Comparison of ENCODE assay signal across 20 cellular contexts in genomic region chr17:15952916-15953865, GRCh38. TPM values are rescaled to one million over a fixed set of nuclear protein-coding genes. Genes with fewer than 3 reads are reported as not detected.
DNase-seq lines count a peak whose midpoint lies in the region; ATAC-seq and TF ChIP-seq lines count a peak whose summit lies in the region.
"Had no signal": no experiment of that assay in that cellular context is flagged by ENCODE, and none has a peak within 500 bp of the region (broad histone marks: within the 10 kb centered on the region; RNA-seq: fewer than 3 reads in every experiment).

No MANE protein-coding gene starts in this region.

- intact Hi-C loops in left lung (cut with DNase I) (no loop called here), uterus (cut with DNase I; ENCODE audit: low total_unique reads) (no loop called here)

- H3K36me3 ChIP-seq in HEK293 (ENCODE audit: control insufficient read depth in 2 of 2, insufficient read depth in 1 of 2, low read length in 2 of 2) (peaks cover 0 to 10% of the 10 kb centered on the region in 2 experiments; a peak in 1 of 3 replicates), left lung (peaks cover 0 to 6% of the 10 kb centered on the region in 2 donors), uterus (no peaks in the 10 kb centered on the region)

- CTCF ChIA-PET in HEK293 (lab: Yijun Ruan, JAX): interaction anchor here (0.7 to 1.6 kb wide), 2 partner anchors 8 to 44 kb away, joined by 4 to 6 read pairs; partner anchors contain the start of gene ADORA2B
- CTCF ChIA-PET in RWPE1 (lab: Yijun Ruan, JAX): interaction anchor here (1.0 kb wide), 1 partner anchor 8 kb away, joined by 3 read pairs; no protein-coding TSS in a partner anchor

- H3K4me3 ChIP-seq in HEK293 (ENCODE audit: low read depth, low read length) (no peak overlapping the region), left lung (no peak overlapping the region), uterus (no peak overlapping the region)
- H3K4me3 ChIP-seq: lung, SK-N-MC had no signal

- H3K27ac ChIP-seq in HEK293 (ENCODE audit: extremely low read depth, low read depth, low read length) (no peak overlapping the region), RWPE1 (peak overlapping the region; percentile 76), left lung (no peak overlapping the region), uterus (no peak overlapping the region)
- H3K27ac ChIP-seq: C4-2B, KMS-11, SK-N-MC had no signal

- TF ChIP-seq CTCF in HEK293 (tag by site-specific recombination; IDR thresholded peaks at IDR 0.05): no peak
- no peak for TF ChIP-seq CTCF in RWPE1 (conservative IDR thresholded peaks at IDR 0.05; ENCODE audit: low read depth)
- TF ChIP-seq CTCF in left lung (IDR thresholded peaks at IDR 0.05): no peak
- TF ChIP-seq CTCF in uterus (IDR thresholded peaks at IDR 0.05): no peak

- no peak for DNase-seq in RWPE1 (ENCODE audit: low spot score)
- DNase-seq in left lung: no peak
- no peak for DNase-seq in uterus
- no peak for DNase-seq in NCI-H1417 (lab: John Stamatoyannopoulos, UW)
- no peak for DNase-seq in activated CD8-positive, alpha-beta memory T cell treated with anti-CD3 and anti-CD28 coated beads for 24 hours
- DNase-seq: activated CD4-positive, alpha-beta T cell treated with anti-CD3 and anti-CD28 coated beads for 48 hours; activated T-cell treated with anti-CD3 and anti-CD28 coated beads, Interleukin-2, amount 50 U/mL, for 72 hours; central memory CD4-positive, alpha-beta T cell; dermis blood vessel endothelial cell; DMS79 treated with DMSO at 0.1 percent for 48 hours; islet precursor cell; NCI-H526 treated with DMSO at 0.1 percent for 48 hours; nephron progenitor cell; stimulated activated CD4-positive, alpha-beta T cell treated with anti-CD3 and anti-CD28 coated beads, Interleukin-15, amount 100 ng/mL, for 24 hours had no signal

- H3K9me3 ChIP-seq in HEK293 (ENCODE audit: control insufficient read depth, insufficient read depth, low read depth, low read length): no peaks in the 10 kb centered on the region
- no peaks in the 10 kb centered on the region for H3K9me3 ChIP-seq in left lung
- H3K9me3 ChIP-seq in uterus: no peaks in the 10 kb centered on the region

- no peaks in the 10 kb centered on the region for H3K27me3 ChIP-seq in left lung
- no peaks in the 10 kb centered on the region for H3K27me3 ChIP-seq in uterus

- POLR2A ChIA-PET in HEK293 (lab: Yijun Ruan, JAX): interaction anchor here (0.6 to 1.6 kb wide), 2 partner anchors 47 to 825 kb away, joined by 3 to 5 read pairs; partner anchors contain the start of genes TTC19 and ZSWIM7
- POLR2A ChIA-PET in RWPE1 (lab: Yijun Ruan, JAX; ENCODE audit: low non-redundant PET): no interaction called here

- ATAC-seq in left lung: peak; percentile 50
- ATAC-seq: activated T-cell treated with anti-CD3 and anti-CD28 coated beads, Interleukin-2, amount 50 U/mL, for 72 hours; sciatic nerve had no signal

- H3K4me1 ChIP-seq in HEK293 (ENCODE audit: control insufficient read depth, insufficient read depth, low read length): no peaks in the 10 kb centered on the region; the same call in none of the 2 replicates
- H3K4me1 ChIP-seq in left lung: peaks cover 3 to 13% of the 10 kb centered on the region in 2 donors
- no peaks in the 10 kb centered on the region for H3K4me1 ChIP-seq in uterus

- no peak for TF ChIP-seq POLR2A in uterus (IDR thresholded peaks at IDR 0.05)

TF ChIP-seq in HEK293, 187 proteins besides CTCF, POLR2A, EP300 and RAD21:
- TF ChIP-seq ZIC2 (tag by site-specific recombination; IDR thresholded peaks at IDR 0.05) (0 out of 2 replicates have a peak, but pooled peaks have one; percentile 9), TSHZ1 (tag by site-specific recombination; IDR thresholded peaks at IDR 0.05; ENCODE audit: borderline replicate concordance) (no peak)

RNA-seq across cellular contexts. Expression of gene ADORA2B, which starts 8.3 kb away (rescaled TPM):
- total RNA-seq in left lung (10 to 100 TPM in 1 of 2 donors, 1 to 10 TPM in 1; 5.2 to 12.2 TPM), uterus (1 to 10 TPM in 2 of 4 donors, not detected in 2; 2.1 to 2.7 TPM)

RNA-seq across cellular contexts. Expression of gene ZSWIM7, which starts 46.3 kb away (rescaled TPM):
- total RNA-seq in left lung: 10 to 100 TPM; 22.6 to 26.7 TPM
- total RNA-seq in uterus: 10 to 100 TPM in 3 of 4 donors, 1 to 10 TPM in 1; 1.3 to 30.3 (median 20.7) TPM

RNA-seq across cellular contexts. Expression of gene TTC19, which starts 46.4 kb away (rescaled TPM):
- total RNA-seq in left lung: 10 to 100 TPM; 31.6 to 34.0 TPM
- total RNA-seq in uterus: 10 to 100 TPM; 38.4 to 71.2 (median 52.0) TPM
